In the genomic region with DNA sequence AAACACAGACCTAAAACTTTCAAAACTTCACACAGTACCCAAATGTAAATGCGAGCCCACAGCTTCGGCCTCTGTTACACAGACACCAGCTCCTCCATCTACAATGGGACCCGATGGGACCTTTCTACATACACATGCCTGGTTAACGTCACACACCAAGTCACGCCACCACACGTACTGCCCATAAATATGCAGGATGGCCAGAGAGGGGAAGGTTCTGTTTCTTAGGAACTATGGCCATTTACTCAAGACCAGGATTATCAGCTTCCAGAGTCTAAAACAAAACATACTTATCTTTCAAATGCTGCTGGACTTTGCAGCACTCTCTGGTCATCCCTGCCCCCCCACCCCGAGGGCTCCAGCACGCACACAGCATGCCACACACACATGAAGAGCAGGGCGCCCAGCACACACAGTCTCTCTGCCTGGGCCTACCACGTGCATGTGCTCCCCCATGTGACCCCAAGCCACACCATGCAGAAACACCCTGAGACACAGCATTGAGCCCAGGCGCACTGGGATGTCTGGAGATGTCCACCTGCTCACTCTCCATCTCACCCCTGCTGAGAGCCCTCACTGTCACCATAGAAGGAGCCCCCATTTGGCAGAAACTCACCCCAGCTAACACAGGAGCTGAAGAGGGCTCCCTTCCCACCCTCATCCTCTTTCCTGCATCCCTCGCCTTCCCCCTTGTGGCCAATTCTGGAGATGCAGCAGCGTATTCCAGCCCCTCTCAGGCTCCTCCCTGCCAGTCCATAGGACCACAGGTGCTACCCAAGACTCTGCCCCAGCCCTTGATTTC, we compare ENCODE assay signal across 1 cellular context.
TF ChIP-seq lines count a peak whose summit lies in the region.

No MANE protein-coding gene starts in this region.

TF ChIP-seq in HepG2, 621 proteins besides CTCF, POLR2A, EP300 and RAD21 (continued from another document):
- TF ChIP-seq STAG1 (CRISPR knock-in tag; IDR thresholded peaks at IDR 0.05) (peak; percentile 95), JUND (CRISPR knock-in tag; IDR thresholded peaks at IDR 0.05) (no peak), KDM2A (CRISPR knock-in tag; IDR thresholded peaks at IDR 0.05; ENCODE audit: borderline replicate concordance, low read depth) (peak; percentile 19; the same call in 1 of the 2 replicates), SMC3 (IDR thresholded peaks at IDR 0.05; ENCODE audit: low read length) (peak; percentile 86), MYC (CRISPR knock-in tag; IDR thresholded peaks at IDR 0.05; ENCODE audit: borderline replicate concordance) (peak; percentile 25; the same call in 1 of the 2 replicates)
- TF ChIP-seq, protein P1, sequence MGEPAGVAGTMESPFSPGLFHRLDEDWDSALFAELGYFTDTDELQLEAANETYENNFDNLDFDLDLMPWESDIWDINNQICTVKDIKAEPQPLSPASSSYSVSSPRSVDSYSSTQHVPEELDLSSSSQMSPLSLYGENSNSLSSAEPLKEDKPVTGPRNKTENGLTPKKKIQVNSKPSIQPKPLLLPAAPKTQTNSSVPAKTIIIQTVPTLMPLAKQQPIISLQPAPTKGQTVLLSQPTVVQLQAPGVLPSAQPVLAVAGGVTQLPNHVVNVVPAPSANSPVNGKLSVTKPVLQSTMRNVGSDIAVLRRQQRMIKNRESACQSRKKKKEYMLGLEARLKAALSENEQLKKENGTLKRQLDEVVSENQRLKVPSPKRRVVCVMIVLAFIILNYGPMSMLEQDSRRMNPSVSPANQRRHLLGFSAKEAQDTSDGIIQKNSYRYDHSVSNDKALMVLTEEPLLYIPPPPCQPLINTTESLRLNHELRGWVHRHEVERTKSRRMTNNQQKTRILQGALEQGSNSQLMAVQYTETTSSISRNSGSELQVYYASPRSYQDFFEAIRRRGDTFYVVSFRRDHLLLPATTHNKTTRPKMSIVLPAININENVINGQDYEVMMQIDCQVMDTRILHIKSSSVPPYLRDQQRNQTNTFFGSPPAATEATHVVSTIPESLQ (CRISPR knock-in tag; conservative IDR thresholded peaks at IDR 0.05), result no peak
- TF ChIP-seq, protein P2, sequence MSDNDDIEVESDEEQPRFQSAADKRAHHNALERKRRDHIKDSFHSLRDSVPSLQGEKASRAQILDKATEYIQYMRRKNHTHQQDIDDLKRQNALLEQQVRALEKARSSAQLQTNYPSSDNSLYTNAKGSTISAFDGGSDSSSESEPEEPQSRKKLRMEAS (IDR thresholded peaks at IDR 0.05), result peak; percentile 30; the same call in 1 of the 2 replicates
- TF ChIP-seq, protein P3, sequence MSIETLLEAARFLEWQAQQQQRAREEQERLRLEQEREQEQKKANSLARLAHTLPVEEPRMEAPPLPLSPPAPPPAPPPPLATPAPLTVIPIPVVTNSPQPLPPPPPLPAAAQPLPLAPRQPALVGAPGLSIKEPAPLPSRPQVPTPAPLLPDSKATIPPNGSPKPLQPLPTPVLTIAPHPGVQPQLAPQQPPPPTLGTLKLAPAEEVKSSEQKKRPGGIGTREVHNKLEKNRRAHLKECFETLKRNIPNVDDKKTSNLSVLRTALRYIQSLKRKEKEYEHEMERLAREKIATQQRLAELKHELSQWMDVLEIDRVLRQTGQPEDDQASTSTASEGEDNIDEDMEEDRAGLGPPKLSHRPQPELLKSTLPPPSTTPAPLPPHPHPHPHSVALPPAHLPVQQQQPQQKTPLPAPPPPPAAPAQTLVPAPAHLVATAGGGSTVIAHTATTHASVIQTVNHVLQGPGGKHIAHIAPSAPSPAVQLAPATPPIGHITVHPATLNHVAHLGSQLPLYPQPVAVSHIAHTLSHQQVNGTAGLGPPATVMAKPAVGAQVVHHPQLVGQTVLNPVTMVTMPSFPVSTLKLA (IDR thresholded peaks at IDR 0.05), result peak; percentile 58
- TF ChIP-seq, protein P4, sequence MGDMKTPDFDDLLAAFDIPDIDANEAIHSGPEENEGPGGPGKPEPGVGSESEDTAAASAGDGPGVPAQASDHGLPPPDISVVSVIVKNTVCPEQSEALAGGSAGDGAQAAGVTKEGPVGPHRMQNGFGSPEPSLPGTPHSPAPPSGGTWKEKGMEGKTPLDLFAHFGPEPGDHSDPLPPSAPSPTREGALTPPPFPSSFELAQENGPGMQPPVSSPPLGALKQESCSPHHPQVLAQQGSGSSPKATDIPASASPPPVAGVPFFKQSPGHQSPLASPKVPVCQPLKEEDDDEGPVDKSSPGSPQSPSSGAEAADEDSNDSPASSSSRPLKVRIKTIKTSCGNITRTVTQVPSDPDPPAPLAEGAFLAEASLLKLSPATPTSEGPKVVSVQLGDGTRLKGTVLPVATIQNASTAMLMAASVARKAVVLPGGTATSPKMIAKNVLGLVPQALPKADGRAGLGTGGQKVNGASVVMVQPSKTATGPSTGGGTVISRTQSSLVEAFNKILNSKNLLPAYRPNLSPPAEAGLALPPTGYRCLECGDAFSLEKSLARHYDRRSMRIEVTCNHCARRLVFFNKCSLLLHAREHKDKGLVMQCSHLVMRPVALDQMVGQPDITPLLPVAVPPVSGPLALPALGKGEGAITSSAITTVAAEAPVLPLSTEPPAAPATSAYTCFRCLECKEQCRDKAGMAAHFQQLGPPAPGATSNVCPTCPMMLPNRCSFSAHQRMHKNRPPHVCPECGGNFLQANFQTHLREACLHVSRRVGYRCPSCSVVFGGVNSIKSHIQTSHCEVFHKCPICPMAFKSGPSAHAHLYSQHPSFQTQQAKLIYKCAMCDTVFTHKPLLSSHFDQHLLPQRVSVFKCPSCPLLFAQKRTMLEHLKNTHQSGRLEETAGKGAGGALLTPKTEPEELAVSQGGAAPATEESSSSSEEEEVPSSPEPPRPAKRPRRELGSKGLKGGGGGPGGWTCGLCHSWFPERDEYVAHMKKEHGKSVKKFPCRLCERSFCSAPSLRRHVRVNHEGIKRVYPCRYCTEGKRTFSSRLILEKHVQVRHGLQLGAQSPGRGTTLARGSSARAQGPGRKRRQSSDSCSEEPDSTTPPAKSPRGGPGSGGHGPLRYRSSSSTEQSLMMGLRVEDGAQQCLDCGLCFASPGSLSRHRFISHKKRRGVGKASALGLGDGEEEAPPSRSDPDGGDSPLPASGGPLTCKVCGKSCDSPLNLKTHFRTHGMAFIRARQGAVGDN (CRISPR knock-in tag; IDR thresholded peaks at IDR 0.05), result 0 out of 2 replicates have a peak, but pooled peaks have one; percentile 28
- TF ChIP-seq, protein P5, sequence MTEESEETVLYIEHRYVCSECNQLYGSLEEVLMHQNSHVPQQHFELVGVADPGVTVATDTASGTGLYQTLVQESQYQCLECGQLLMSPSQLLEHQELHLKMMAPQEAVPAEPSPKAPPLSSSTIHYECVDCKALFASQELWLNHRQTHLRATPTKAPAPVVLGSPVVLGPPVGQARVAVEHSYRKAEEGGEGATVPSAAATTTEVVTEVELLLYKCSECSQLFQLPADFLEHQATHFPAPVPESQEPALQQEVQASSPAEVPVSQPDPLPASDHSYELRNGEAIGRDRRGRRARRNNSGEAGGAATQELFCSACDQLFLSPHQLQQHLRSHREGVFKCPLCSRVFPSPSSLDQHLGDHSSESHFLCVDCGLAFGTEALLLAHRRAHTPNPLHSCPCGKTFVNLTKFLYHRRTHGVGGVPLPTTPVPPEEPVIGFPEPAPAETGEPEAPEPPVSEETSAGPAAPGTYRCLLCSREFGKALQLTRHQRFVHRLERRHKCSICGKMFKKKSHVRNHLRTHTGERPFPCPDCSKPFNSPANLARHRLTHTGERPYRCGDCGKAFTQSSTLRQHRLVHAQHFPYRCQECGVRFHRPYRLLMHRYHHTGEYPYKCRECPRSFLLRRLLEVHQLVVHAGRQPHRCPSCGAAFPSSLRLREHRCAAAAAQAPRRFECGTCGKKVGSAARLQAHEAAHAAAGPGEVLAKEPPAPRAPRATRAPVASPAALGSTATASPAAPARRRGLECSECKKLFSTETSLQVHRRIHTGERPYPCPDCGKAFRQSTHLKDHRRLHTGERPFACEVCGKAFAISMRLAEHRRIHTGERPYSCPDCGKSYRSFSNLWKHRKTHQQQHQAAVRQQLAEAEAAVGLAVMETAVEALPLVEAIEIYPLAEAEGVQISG (CRISPR knock-in tag; IDR thresholded peaks at IDR 0.05), result 0 out of 2 replicates have a peak, but pooled peaks have one; percentile 35
